Comparison of ENCODE assay signal across 19 cellular contexts in genomic region chr11:61497473-61497872, GRCh38. TPM values are rescaled to one million over a fixed set of nuclear protein-coding genes. Genes with fewer than 3 reads are reported as not detected.
A peak's percentile ranks its signal among the peaks of the same experiment; 100 is the strongest.
DNase-seq lines count a peak whose midpoint lies in the region; ATAC-seq, FAIRE-seq and TF ChIP-seq lines count a peak whose summit lies in the region.
"Had no signal": no experiment of that assay in that cellular context is flagged by ENCODE, and none has a peak within 500 bp of the region (broad histone marks: within the 10 kb centered on the region; RNA-seq: fewer than 3 reads in every experiment).

No MANE protein-coding gene starts in this region.

- dilution Hi-C loops in IMR-90 (cut with HindIII; ENCODE audit: low sequenced_read_pairs, unreplicated experiment) = no loop called here

- H3K27ac ChIP-seq in IMR-90 (ENCODE audit: insufficient read depth, low read length) = no peak overlapping the region
- peak overlapping the region; percentile 89 for H3K27ac ChIP-seq in SJCRH30
- H3K27ac ChIP-seq in H1 (ENCODE audit: low read depth, low read length) = no peak overlapping the region
- no peak overlapping the region for H3K27ac ChIP-seq in effector memory CD4-positive, alpha-beta T cell (ENCODE audit: insufficient read depth, low read length, poor library complexity, severe bottlenecking)
- H3K27ac ChIP-seq: BLaER1 had no signal

- peaks cover 12% of the 10 kb centered on the region; the same call in 1 of the 2 replicates for H3K23me2 ChIP-seq in H1 (ENCODE audit: low read depth, low read length)

- H3K4me2 ChIP-seq in IMR-90 (ENCODE audit: low read depth, low read length) (no peak overlapping the region), H1 (ENCODE audit: insufficient read depth in 1 of 2, low read depth in 2 of 2, low read length in 2 of 2) (no peak overlapping the region)
- H3K4me2 ChIP-seq: BLaER1, GM23338 had no signal

- in situ Hi-C loops in IMR-90 (cut with MboI; ENCODE audit: low sequenced_read_pairs) = no loop called here

- TF ChIP-seq EP300 in H1 (IDR thresholded peaks at IDR 0.05; ENCODE audit: borderline replicate concordance in 1 of 2, low read depth in 2 of 2, low read length in 2 of 2) = no peak

- intact Hi-C loops in IMR-90 (cut with micrococcal nuclease) = no loop called here
- intact Hi-C loops in activated CD4-positive, alpha-beta T cell treated with anti-CD3 and anti-CD28 coated beads for 36 hours (cut with DNase I, micrococcal nuclease) = no loop called here

- H2AFZ ChIP-seq in IMR-90 (replicated peaks; ENCODE audit: low read length, poor library complexity) (no peak overlapping the region), H1 (ENCODE audit: low read length) (no peak overlapping the region)
- H2AFZ ChIP-seq: GM23338 had no signal

- no peaks in the 10 kb centered on the region for H3K4me1 Mint-ChIP-seq in activated CD4-positive, alpha-beta T cell treated with anti-CD3 and anti-CD28 coated beads for 36 hours
- H3K4me1 Mint-ChIP-seq: CD14-positive monocyte had no signal

- no peak overlapping the region for H3K56ac ChIP-seq in IMR-90 (ENCODE audit: extremely low read depth, insufficient read depth, low read length)
- peak overlapping the region; percentile 97 for H3K56ac ChIP-seq in H1 (replicated peaks; ENCODE audit: insufficient read length, low read depth, low read length)

- no peak for DNase-seq in GM12891 (ENCODE audit: insufficient read length, low spot score)
- no peak for DNase-seq in IMR-90
- DNase-seq in SJCRH30 = no peak
- DNase-seq in H1 (ENCODE audit: low read depth in 1 of 2, low spot score in 2 of 2) = no peak
- DNase-seq in effector memory CD4-positive, alpha-beta T cell = no peak
- DNase-seq in OCI-M1 (lab: John Stamatoyannopoulos, UW) = no peak
- DNase-seq in activated CD4-positive, alpha-beta T cell treated with anti-CD3 and anti-CD28 coated beads for 36 hours = no peak
- DNase-seq: 8988T; Calu3; CD8-positive, alpha-beta T cell; DMS79 treated with DMSO at 0.1 percent for 48 hours; GF-D8; KBM-7 had no signal

- no peaks in the 10 kb centered on the region for H3K79me1 ChIP-seq in IMR-90 (ENCODE audit: low read depth in 1 of 2, low read length in 2 of 2)
- H3K79me1 ChIP-seq in H1 (ENCODE audit: low read depth, low read length) = no peaks in the 10 kb centered on the region

- no peak overlapping the region for H4K91ac ChIP-seq in IMR-90 (ENCODE audit: insufficient read depth, low read depth, low read length)
- peak overlapping the region; percentile 45 for H4K91ac ChIP-seq in H1 (replicated peaks; ENCODE audit: insufficient read length, low read length)

- H4K20me1 ChIP-seq in IMR-90 (ENCODE audit: insufficient read depth, low read length) (no peaks in the 10 kb centered on the region), H1 (replicated peaks in 1 of 2; ENCODE audit: control insufficient read depth in 1 of 2, insufficient read depth in 2 of 2, low read length in 2 of 2) (peaks cover 0 to 7% of the 10 kb centered on the region in 2 experiments)
- H4K20me1 ChIP-seq: BLaER1 had no signal

- H3K23ac ChIP-seq in IMR-90 (ENCODE audit: low read depth, low read length) (no peak overlapping the region), H1 (ENCODE audit: insufficient read length) (no peak overlapping the region)

- peaks cover 25% of the 10 kb centered on the region for H3K27me3 ChIP-seq in IMR-90 (ENCODE audit: control insufficient read depth, insufficient read depth, low read length)
- H3K27me3 ChIP-seq in SJCRH30 = no peaks in the 10 kb centered on the region
- peaks cover 0 to 8% (median 4%) of the 10 kb centered on the region in 4 experiments; a peak in 4 of 7 replicates for H3K27me3 ChIP-seq in H1 (replicated peaks in 1 of 4; ENCODE audit: control insufficient read depth in 3 of 4, extremely low read depth in 1 of 4, insufficient read depth in 3 of 4, low read length in 3 of 4)
- no peaks in the 10 kb centered on the region for H3K27me3 ChIP-seq in effector memory CD4-positive, alpha-beta T cell (replicated peaks; ENCODE audit: control insufficient read depth, insufficient read depth, low read length, poor library complexity, severe bottlenecking)
- H3K27me3 ChIP-seq: BLaER1 had no signal

- H3K4ac ChIP-seq in IMR-90 (ENCODE audit: low read depth, low read length) (no peak overlapping the region), H1 (replicated peaks; ENCODE audit: insufficient read length, low read depth, low read length) (peak overlapping the region; percentile 33)

- no peaks in the 10 kb centered on the region for H3K9me1 ChIP-seq in IMR-90 (ENCODE audit: insufficient read depth, low read length)

- TF ChIP-seq POLR2A in GM12891 (IDR thresholded peaks at IDR 0.05; ENCODE audit: low read depth, low read length) (no peak), IMR-90 (IDR thresholded peaks at IDR 0.05; ENCODE audit: low read depth, low read length) (no peak), H1 (IDR thresholded peaks at IDR 0.05; ENCODE audit: control extremely low read depth in 1 of 2, low read depth in 2 of 2, low read length in 2 of 2) (no peak)

- no peak overlapping the region for H4K8ac ChIP-seq in IMR-90 (ENCODE audit: low read depth in 2 of 2, low read length in 2 of 2)
- H4K8ac ChIP-seq in H1 (ENCODE audit: extremely low read depth, insufficient read depth, low read length) = no peak overlapping the region

- no TSS peak for BruUV-seq in IMR-90 (replicated peaks; lab: Mats Ljungman, UMichigan)

- no peak overlapping the region for H2BK15ac ChIP-seq in IMR-90 (ENCODE audit: low read depth, low read length)
- peak overlapping the region; percentile 97; the same call in 1 of the 2 replicates for H2BK15ac ChIP-seq in H1 (ENCODE audit: low read length)

- no peaks in the 10 kb centered on the region for H3K9me3 ChIP-seq in IMR-90 (ENCODE audit: control insufficient read depth, insufficient read depth, low read length)
- H3K9me3 ChIP-seq in SJCRH30 (replicated peaks) = no peaks in the 10 kb centered on the region; the same call in 1 of the 2 replicates
- H3K9me3 ChIP-seq in H1 (ENCODE audit: insufficient read depth in 2 of 2, low read depth in 1 of 2, low read length in 1 of 2) = no peaks in the 10 kb centered on the region
- H3K9me3 ChIP-seq in effector memory CD4-positive, alpha-beta T cell (ENCODE audit: control insufficient read depth, low read length) = no peaks in the 10 kb centered on the region
- H3K9me3 ChIP-seq: BLaER1 had no signal

- TF ChIP-seq RAD21 in IMR-90 (IDR thresholded peaks at IDR 0.05; ENCODE audit: low read length) (no peak), H1 (IDR thresholded peaks at IDR 0.05 in 1 of 2, conservative IDR thresholded peaks at IDR 0.05 in 1 of 2; ENCODE audit: low read depth in 2 of 2, low read length in 2 of 2) (no peak)

- CTCF ChIA-PET in IMR-90 (lab: Yijun Ruan, JAX) = no interaction called here
- CTCF ChIA-PET in H1 (lab: Charles Lee; ENCODE audit: partially characterized antibody) = interaction anchor here (40.4 kb wide), 1 partner anchor 30 kb away, joined by 2106 read pairs; a partner anchor contains a TSS
- CTCF ChIA-PET in activated CD4-positive, alpha-beta T cell treated with anti-CD3 and anti-CD28 coated beads for 36 hours (lab: Charles Lee) = no interaction called here

- H3K9ac ChIP-seq in IMR-90 (ENCODE audit: low read depth, low read length) (no peak overlapping the region), H1 (replicated peaks in 1 of 4; ENCODE audit: extremely low read depth in 1 of 4, low read depth in 3 of 4, low read length in 3 of 4) (no peak overlapping the region)
- H3K9ac ChIP-seq: BLaER1 had no signal

- no peaks in the 10 kb centered on the region for H3K27me3 Mint-ChIP-seq in activated CD4-positive, alpha-beta T cell treated with anti-CD3 and anti-CD28 coated beads for 36 hours

- FAIRE-seq in GM12891 (lab: Jason Lieb, UNC) = peak; percentile 80
- no peak for FAIRE-seq in H1 (lab: Jason Lieb, UNC)
- FAIRE-seq: GM18507 had no signal

- no peaks in the 10 kb centered on the region for H3K79me2 ChIP-seq in H1 (ENCODE audit: control insufficient read depth in 1 of 2, insufficient read depth in 2 of 2, low read length in 2 of 2)

- H2BK20ac ChIP-seq in IMR-90 (ENCODE audit: low read depth, low read length) (no peak overlapping the region), H1 (ENCODE audit: low read length) (peak overlapping the region; percentile 83; the same call in 1 of the 2 replicates)

- WGBS in IMR-90 (ENCODE audit: extremely low coverage in 2 of 2, insufficient read length in 1 of 2), 2 experiments = 95 to 100% methylated on average over 1 to 2 of the region's 2 CpGs
- 87 to 100% methylated on average over 2 of the region's 2 CpGs for WGBS in H1 (ENCODE audit: extremely low coverage in 1 of 2, insufficient coverage in 1 of 2, insufficient read length in 1 of 2, insufficient replicate concordance in 2 of 2, low coverage in 1 of 2, low lambda C conversion rate in 2 of 2, missing lambda C conversion rate in 1 of 2), 2 experiments

- peak overlapping the region; percentile 60 for H2BK12ac ChIP-seq in H1 (ENCODE audit: low read depth, low read length)

- H3K27ac Mint-ChIP-seq in activated CD4-positive, alpha-beta T cell treated with anti-CD3 and anti-CD28 coated beads for 36 hours = no peak overlapping the region
- H3K27ac Mint-ChIP-seq: CD14-positive monocyte; CD8-positive, alpha-beta T cell; GM23338 had no signal

- H3K18ac ChIP-seq in IMR-90 (ENCODE audit: low read depth, low read length) = no peak overlapping the region
- no peak overlapping the region for H3K18ac ChIP-seq in H1 (ENCODE audit: extremely low read depth, low read length)

- H3K4me1 ChIP-seq in IMR-90 (ENCODE audit: control insufficient read depth, insufficient read depth, low read length) (peaks cover 3% of the 10 kb centered on the region; the same call in 1 of the 2 replicates), SJCRH30 (peaks cover 36% of the 10 kb centered on the region), H1 (replicated peaks in 1 of 4; ENCODE audit: control insufficient read depth in 3 of 4, insufficient read depth in 4 of 4, low read length in 3 of 4) (peaks cover 0 to 9% (median 6%) of the 10 kb centered on the region in 4 experiments; a peak in 5 of 7 replicates)
- no peaks in the 10 kb centered on the region for H3K4me1 ChIP-seq in effector memory CD4-positive, alpha-beta T cell (ENCODE audit: control insufficient read depth, insufficient read depth, low read length, poor library complexity, severe bottlenecking)

- H2AK9ac ChIP-seq in IMR-90 (replicated peaks; ENCODE audit: low read depth, low read length, poor library complexity) = no peak overlapping the region

- H2AK5ac ChIP-seq in IMR-90 (ENCODE audit: low read depth, low read length) = no peak overlapping the region
- peak overlapping the region; percentile 65 for H2AK5ac ChIP-seq in H1 (ENCODE audit: low read depth, low read length)

- H3K4me3 Mint-ChIP-seq in activated CD4-positive, alpha-beta T cell treated with anti-CD3 and anti-CD28 coated beads for 36 hours = no peak overlapping the region
- H3K4me3 Mint-ChIP-seq: CD14-positive monocyte; CD8-positive, alpha-beta T cell; GM23338 had no signal

- H3K9me3 Mint-ChIP-seq in activated CD4-positive, alpha-beta T cell treated with anti-CD3 and anti-CD28 coated beads for 36 hours (ENCODE audit: low read depth) = no peaks in the 10 kb centered on the region
- H3K9me3 Mint-ChIP-seq: CD14-positive monocyte; CD8-positive, alpha-beta T cell; GM23338 had no signal

- no peak overlapping the region for H4K5ac ChIP-seq in IMR-90 (ENCODE audit: low read depth, low read length)
- no peak overlapping the region for H4K5ac ChIP-seq in H1 (ENCODE audit: insufficient read length, low read depth, low read length)

- POLR2A ChIA-PET in IMR-90 (lab: Charles Lee; ENCODE audit: unreplicated experiment) = no interaction called here
- POLR2A ChIA-PET in H1 (lab: Charles Lee; ENCODE audit: partially characterized antibody) = no interaction called here
- POLR2A ChIA-PET in activated CD4-positive, alpha-beta T cell treated with anti-CD3 and anti-CD28 coated beads for 36 hours (lab: Charles Lee) = no interaction called here

- H2BK120ac ChIP-seq in IMR-90 (ENCODE audit: low read depth, low read length) (no peak overlapping the region), H1 (replicated peaks; ENCODE audit: low read depth, low read length) (no peak overlapping the region)

- no peak for ATAC-seq in IMR-90 (ENCODE audit: low read depth)
- ATAC-seq in activated CD4-positive, alpha-beta T cell treated with anti-CD3 and anti-CD28 coated beads for 36 hours = no peak
- ATAC-seq: CD8-positive, alpha-beta T cell; GM23338; HCT116 had no signal

- H3K14ac ChIP-seq in IMR-90 (replicated peaks; ENCODE audit: low read depth, low read length) (no peak overlapping the region), H1 (ENCODE audit: insufficient read length) (no peak overlapping the region)

- no peaks in the 10 kb centered on the region for H3K36me3 Mint-ChIP-seq in activated CD4-positive, alpha-beta T cell treated with anti-CD3 and anti-CD28 coated beads for 36 hours (ENCODE audit: low read depth)
- H3K36me3 Mint-ChIP-seq: CD14-positive monocyte; CD8-positive, alpha-beta T cell had no signal

- H3K4me3 ChIP-seq in IMR-90 (ENCODE audit: insufficient read depth, low read depth, low read length) = no peak overlapping the region
- H3K4me3 ChIP-seq in SJCRH30 = peak overlapping the region; percentile 74
- no peak overlapping the region for H3K4me3 ChIP-seq in H1 (ENCODE audit: extremely low read depth in 1 of 4, insufficient read depth in 2 of 4, low read depth in 3 of 4, low read length in 4 of 4)
- no peak overlapping the region for H3K4me3 ChIP-seq in effector memory CD4-positive, alpha-beta T cell (ENCODE audit: insufficient read depth, low read depth, low read length, poor library complexity, severe bottlenecking)
- H3K4me3 ChIP-seq: BLaER1, GM23338 had no signal

- H3K36me3 ChIP-seq in IMR-90 (ENCODE audit: control insufficient read depth, insufficient read depth, low read length) (no peaks in the 10 kb centered on the region), SJCRH30 (peaks cover 7% of the 10 kb centered on the region; the same call in 1 of the 2 replicates), H1 (ENCODE audit: control insufficient read depth in 2 of 4, insufficient read depth in 4 of 4, low read length in 3 of 4) (no peaks in the 10 kb centered on the region)
- H3K36me3 ChIP-seq in effector memory CD4-positive, alpha-beta T cell (ENCODE audit: control insufficient read depth, insufficient read depth, low read length) = no peaks in the 10 kb centered on the region
- H3K36me3 ChIP-seq: BLaER1 had no signal

- H2BK5ac ChIP-seq in IMR-90 (ENCODE audit: low read depth, low read length, poor library complexity, severe bottlenecking) (peak overlapping the region; percentile 72), H1 (ENCODE audit: low read depth, low read length) (peak overlapping the region; percentile 6; the same call in 1 of the 2 replicates)

- TF ChIP-seq CTCF in IMR-90 (conservative IDR thresholded peaks at IDR 0.05; ENCODE audit: low read depth, low read length) (no peak), H1 (IDR thresholded peaks at IDR 0.05; ENCODE audit: control extremely low read depth in 1 of 3, insufficient read depth in 1 of 3, low read depth in 1 of 3, low read length in 3 of 3) (no peak)

RNA-seq across cellular contexts. Expression of gene LRRC10B, which starts 11.1 kb away (rescaled TPM):
- polyA plus RNA-seq in GM12891 (2012; ENCODE audit: low read depth, missing spikeins) = not detected
- total RNA-seq in IMR-90 (2012; rRNA removed) = not detected in 2 replicates
- polyA plus RNA-seq in IMR-90 (2012; rRNA removed) (not detected in 2 replicates), H1 (2011; rRNA removed) (0.71 and 1.1 TPM in 2 replicates)
- polyA plus RNA-seq in IMR-90 (2012; cell fraction: cytosol; rRNA removed) = 0.02 TPM in 1 of 2 replicates, not detected in the other
- not detected in 2 replicates for polyA plus RNA-seq in IMR-90 (2012; cell fraction: nucleus; rRNA removed; ENCODE audit: low replicate concordance)
- total RNA-seq in SJCRH30 (2014; rRNA removed; shearing (Covaris generic)) = 40.2 and 42.1 TPM in 2 replicates
- 0.47 and 0.61 TPM in 2 replicates for total RNA-seq in H1 (2021; fragmentation: NEBNext Ultra II Directional; extraction: Animal tissue kit (Norgen Biotek cat#: 25700))
- polyA plus RNA-seq in H1 (2011; cell fraction: cytosol; rRNA removed) = 0.58 TPM
- 1.1 TPM for polyA plus RNA-seq in H1 (2011; cell fraction: nucleus; rRNA removed)
- 0.15 to 0.57 TPM (median 0.38 TPM) in 4 replicates for polyA plus RNA-seq in H1 (2012, experiment 1 of 2)
- 0.66 TPM for polyA plus RNA-seq in H1 (2012, experiment 2 of 2)
- polyA plus RNA-seq in H1 (2013, experiment 1 of 2) = 0.51 TPM
- polyA plus RNA-seq in H1 (2013, experiment 2 of 2) = 0.53 TPM
- polyA minus RNA-seq in H1 (2011; rRNA and poly(A)+ RNA removed) = 0.27 and 0.79 TPM in 2 replicates
- polyA minus RNA-seq in H1 (2011; cell fraction: cytosol; rRNA and poly(A)+ RNA removed) = not detected
- 1.2 TPM for polyA minus RNA-seq in H1 (2011; cell fraction: nucleus; rRNA and poly(A)+ RNA removed)
- total RNA-seq in activated CD4-positive, alpha-beta T cell treated with anti-CD3 and anti-CD28 coated beads for 36 hours = not detected
- total RNA-seq: Calu3; CD8-positive, alpha-beta T cell had no signal
- polyA plus RNA-seq: AG04450, CD14-positive monocyte had no signal

Comparison
In these comparisons a context has a peak if more than half of its experiments do, and no peak if none do; other contexts are left out.
1. RNA of gene LRRC10B, which starts 11.1 kb away (total RNA-seq): 40.2 to 42.1 TPM in SJCRH30; 0.47 to 0.61 TPM in H1, not detected in activated CD4-positive, alpha-beta T cell treated with anti-CD3 and anti-CD28 coated beads for 36 hours and not detected in IMR-90; every median in the first group is over 10 times any median in the second.